ENCODE assay signal across 8 cellular contexts in the genomic region with DNA sequence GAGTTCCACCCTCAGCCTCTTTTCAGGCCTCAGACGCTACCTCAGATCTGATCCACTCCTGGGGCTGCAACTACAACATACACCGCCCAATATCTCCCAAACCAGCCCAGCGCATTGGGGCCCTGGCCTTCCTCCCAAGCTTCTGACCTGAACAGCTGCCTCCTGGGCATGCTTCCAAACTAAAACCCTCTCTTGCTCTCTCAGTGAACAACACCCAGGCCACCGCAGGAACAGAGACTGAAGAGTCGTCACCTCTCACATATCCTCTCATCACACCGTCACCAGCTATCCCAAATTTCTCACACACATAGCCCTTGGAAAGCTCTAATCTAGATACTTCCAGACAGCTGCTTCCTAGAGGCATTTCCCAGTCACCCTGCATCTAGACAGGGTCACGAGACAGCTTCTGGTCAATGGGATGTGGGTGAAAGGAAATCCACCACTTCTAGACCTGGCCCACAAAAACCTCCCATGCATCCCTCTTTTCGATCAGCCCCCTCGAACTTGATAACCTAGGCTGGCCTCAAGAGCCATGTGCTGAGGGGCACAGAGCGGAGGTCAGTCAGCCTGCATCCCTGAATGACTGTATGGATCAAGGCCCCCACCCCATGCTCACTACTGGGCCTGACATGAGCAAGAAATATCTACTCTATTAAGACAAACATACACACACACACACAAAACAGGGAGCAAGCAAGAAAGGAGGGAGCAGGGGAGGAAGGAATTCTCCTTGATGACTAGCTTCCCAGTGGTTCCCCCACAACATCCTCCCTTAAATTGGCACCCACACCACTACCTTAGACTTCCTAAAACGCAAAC. TPM values are rescaled to one million over a fixed set of nuclear protein-coding genes. Genes with fewer than 3 reads are reported as not detected.
DNase-seq lines count a peak whose midpoint lies in the region; ATAC-seq and TF ChIP-seq lines count a peak whose summit lies in the region.

No MANE protein-coding gene starts in this region.

- no peaks in the 10 kb centered on the region for H3K27me3 ChIP-seq in gastroesophageal sphincter
- H3K27me3 ChIP-seq in skeletal muscle satellite cell (ENCODE audit: control insufficient read depth, insufficient read depth, low read length): no peaks in the 10 kb centered on the region

- TF ChIP-seq CTCF in HFFc6 (IDR thresholded peaks at IDR 0.05) (no peak), gastroesophageal sphincter (IDR thresholded peaks at IDR 0.05) (no peak)

- peak overlapping the region; percentile 74 for H3K27ac Mint-ChIP-seq in HFFc6

- H3K9me3 Mint-ChIP-seq in HFFc6: peaks cover 5% of the 10 kb centered on the region

- WGBS in gastroesophageal sphincter (ENCODE audit: low coverage in 1 of 2), 2 donors: 62 to 83% methylated on average over 3 to 8 of the region's 11 CpGs

- peaks cover 0 to 39% (median 15%) of the 10 kb centered on the region in 3 donors for H3K4me1 ChIP-seq in gastroesophageal sphincter
- peaks cover 27% of the 10 kb centered on the region for H3K4me1 ChIP-seq in skeletal muscle satellite cell (ENCODE audit: control insufficient read depth, insufficient read depth, low read length)

- no peak for TF ChIP-seq EP300 in gastroesophageal sphincter (IDR thresholded peaks at IDR 0.05)

- peak overlapping the region; percentile 9 for H3K4me2 ChIP-seq in skeletal muscle satellite cell (ENCODE audit: low read length)

- no peak for DNase-seq in HFFc6
- DNase-seq in SHP77 (lab: John Stamatoyannopoulos, UW): peak; percentile 32 to 67
- no peak for DNase-seq in NCI-H524 treated with DMSO at 0.1 percent for 48 hours (lab: John Stamatoyannopoulos, UW)
- no peak for DNase-seq in Kasumi-1 (lab: John Stamatoyannopoulos, UW)

- peaks cover 0 to 20% of the 10 kb centered on the region in 2 donors for H3K36me3 ChIP-seq in gastroesophageal sphincter
- H3K36me3 ChIP-seq in skeletal muscle satellite cell (ENCODE audit: insufficient read depth, low read length): no peaks in the 10 kb centered on the region

- no peak overlapping the region for H3K9ac ChIP-seq in skeletal muscle satellite cell (ENCODE audit: low read depth, low read length)

- peaks cover 22% of the 10 kb centered on the region for H3K36me3 Mint-ChIP-seq in HFFc6 (ENCODE audit: low read depth)

- peak overlapping the region in 3 of 4 donors; percentile 89 to 94 (median 91) for H3K27ac ChIP-seq in gastroesophageal sphincter

- peak overlapping the region; percentile 83 for H3K4me3 Mint-ChIP-seq in HFFc6

- peaks cover 2% of the 10 kb centered on the region; the same call in 1 of the 2 replicates for H3K27me3 Mint-ChIP-seq in HFFc6 (ENCODE audit: insufficient read depth)

- ATAC-seq in gastroesophageal sphincter (no peak), GM19324 (IDR thresholded peaks at IDR 0.05; ENCODE audit: low FRiP score, unreplicated experiment) (no peak), HG03432 (IDR thresholded peaks at IDR 0.05; ENCODE audit: unreplicated experiment) (no peak)

- no peak for TF ChIP-seq POLR2A in gastroesophageal sphincter (IDR thresholded peaks at IDR 0.05)

- H3K4me1 Mint-ChIP-seq in HFFc6 (ENCODE audit: low read depth): peaks cover 48% of the 10 kb centered on the region

- H3K4me3 ChIP-seq in gastroesophageal sphincter (peak overlapping the region in 1 of 2 donors; percentile 84), skeletal muscle satellite cell (ENCODE audit: low read length) (no peak overlapping the region)

- H3K9me3 ChIP-seq in gastroesophageal sphincter: peaks cover 0 to 6% (median 0%) of the 10 kb centered on the region in 3 donors
- no peaks in the 10 kb centered on the region for H3K9me3 ChIP-seq in skeletal muscle satellite cell (replicated peaks; ENCODE audit: low read length)

RNA-seq across cellular contexts. Expression of gene PARP12, which starts 1.8 kb away (rescaled TPM):
- 10 to 100 TPM in 4 of 6 experiments, 1 to 10 TPM in 2; 6.3 to 14.0 (median 11.8) TPM for total RNA-seq in HFFc6 (2021; fragmentation: NEBNext Ultra II Directional; extraction: Animal tissue kit (Norgen Biotek cat#: 25700))
- 10 to 100 TPM; 11.9 to 35.6 (median 18.1) TPM for total RNA-seq in gastroesophageal sphincter
- 8.3 and 11.2 TPM in 2 replicates for total RNA-seq in skeletal muscle satellite cell (2012; rRNA removed)

Comparison
In these comparisons a context has a peak if more than half of its experiments do, and no peak if none do; other contexts are left out.
1. DNase-seq: peak in SHP77 (2 of 2); none in HFFc6 (single experiment), NCI-H524 treated with DMSO at 0.1 percent for 48 hours (single experiment) and Kasumi-1 (0 of 2).